22 cellular contexts compared by ENCODE assay signal in the genomic region with DNA sequence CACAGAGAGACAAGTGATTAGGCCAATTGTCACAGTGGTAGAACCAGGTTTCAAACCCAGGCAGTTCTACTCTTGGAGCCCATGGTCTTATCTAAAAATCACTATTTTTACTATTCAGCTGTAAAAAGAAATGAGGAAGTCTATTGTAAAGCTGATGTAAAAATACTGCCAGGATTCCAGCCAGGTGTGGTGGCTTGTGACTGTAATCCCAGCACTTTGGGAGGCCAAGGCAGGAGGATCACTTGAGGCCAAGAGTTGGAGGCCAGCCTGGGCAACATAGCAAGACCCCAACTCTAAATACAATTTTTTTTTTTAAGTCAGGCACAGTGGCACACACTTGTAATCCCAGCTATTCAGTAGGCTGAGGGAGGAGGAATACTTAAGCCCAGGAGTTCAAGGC.
"Had no signal": no experiment of that assay in that cellular context is flagged by ENCODE, and none has a peak within 500 bp of the region (broad histone marks: within the 10 kb centered on the region; RNA-seq: fewer than 3 reads in every experiment).

No MANE protein-coding gene starts in this region.

- ATAC-seq: effector memory CD8-positive, alpha-beta T cell; gastrocnemius medialis; heart right ventricle; left lobe of liver; naive thymus-derived CD4-positive, alpha-beta T cell; right cardiac atrium had no signal

- H3K27ac ChIP-seq: epithelial cell of prostate, esophagus muscularis mucosa, gastrocnemius medialis, heart right ventricle, suprapubic skin, thyroid gland, upper lobe of left lung had no signal

- H3K27me3 ChIP-seq: esophagus muscularis mucosa, gastrocnemius medialis, heart right ventricle, suprapubic skin, thyroid gland, upper lobe of left lung had no signal

- H3K4me2 ChIP-seq: smooth muscle cell had no signal

- H3K36me3 ChIP-seq: gastrocnemius medialis, suprapubic skin, thyroid gland had no signal

- H3K4me1 Mint-ChIP-seq: naive thymus-derived CD4-positive, alpha-beta T cell; neural crest cell had no signal

- FAIRE-seq: colon, islet of Langerhans had no signal

- H3K4me3 Mint-ChIP-seq: dendritic cell treated with granulocyte-macrophage colony-stimulating factor and Interleukin-4, amounts not matched to agents 40 ng/mL and 50 ng/mL, for 4 days; effector memory CD8-positive, alpha-beta T cell; naive thymus-derived CD4-positive, alpha-beta T cell; neural crest cell had no signal

- H3K4me3 ChIP-seq: esophagus muscularis mucosa, gastrocnemius medialis, heart right ventricle, smooth muscle cell, suprapubic skin, thyroid gland, upper lobe of left lung had no signal

- H3K9me3 ChIP-seq: esophagus muscularis mucosa, gastrocnemius medialis, heart right ventricle, suprapubic skin, thyroid gland, upper lobe of left lung had no signal

- H3K27me3 Mint-ChIP-seq: dendritic cell treated with granulocyte-macrophage colony-stimulating factor and Interleukin-4, amounts not matched to agents 40 ng/mL and 50 ng/mL, for 4 days; effector memory CD8-positive, alpha-beta T cell had no signal

- H3K4me1 ChIP-seq: gastrocnemius medialis, suprapubic skin, thyroid gland had no signal

- H3K9me3 Mint-ChIP-seq: dendritic cell treated with granulocyte-macrophage colony-stimulating factor and Interleukin-4, amounts not matched to agents 40 ng/mL and 50 ng/mL, for 4 days; effector memory CD8-positive, alpha-beta T cell; neural crest cell had no signal

- H3K27ac Mint-ChIP-seq: dendritic cell treated with granulocyte-macrophage colony-stimulating factor and Interleukin-4, amounts not matched to agents 40 ng/mL and 50 ng/mL, for 4 days; naive thymus-derived CD4-positive, alpha-beta T cell had no signal

- DNase-seq: effector memory CD8-positive, alpha-beta T cell; gastrocnemius medialis; heart right ventricle; hypothalamus; kidney glomerular epithelial cell; mammary epithelial cell; naive thymus-derived CD4-positive, alpha-beta T cell; posterior cingulate gyrus; right cardiac atrium; stimulated activated CD4-positive, alpha-beta T cell treated with anti-CD3 and anti-CD28 coated beads, Interleukin-2, amount 100 ng/mL, for 48 hours; stimulated activated naive CD4-positive, alpha-beta T cell treated with Interleukin-2 at 50 U/mL for 16 hours; thyroid gland; upper lobe of left lung had no signal
